14 cellular contexts compared by ENCODE assay signal in genomic region chr5:127571314-127571713, GRCh38. TPM values are rescaled to one million over a fixed set of nuclear protein-coding genes. Genes with fewer than 3 reads are reported as not detected.
A peak's percentile ranks its signal among the peaks of the same experiment; 100 is the strongest.
DNase-seq lines count a peak whose midpoint lies in the region; ATAC-seq and TF ChIP-seq lines count a peak whose summit lies in the region.
"Had no signal": no experiment of that assay in that cellular context is flagged by ENCODE, and none has a peak within 500 bp of the region (broad histone marks: within the 10 kb centered on the region; RNA-seq: fewer than 3 reads in every experiment).

No MANE protein-coding gene starts in this region.

- ATAC-seq in GM18870 (IDR thresholded peaks at IDR 0.05; ENCODE audit: unreplicated experiment) (peak; percentile 63), GM21526 (IDR thresholded peaks at IDR 0.05; ENCODE audit: low FRiP score, unreplicated experiment) (peak; percentile 59), HG03064 (IDR thresholded peaks at IDR 0.05; ENCODE audit: low read depth, unreplicated experiment) (peak; percentile 45), left colon (no peak), Right ventricle myocardium inferior (no peak)
- ATAC-seq: activated T-cell treated with anti-CD3 and anti-CD28 coated beads, Interleukin-2, amount 50 U/mL, for 4 hours had no signal

- intact Hi-C loops in left colon (cut with DNase I, micrococcal nuclease) (no loop called here), Right ventricle myocardium inferior (cut with DNase I) (no loop called here)

- H3K4me1 Mint-ChIP-seq in endothelial cell (ENCODE audit: unreplicated experiment): peaks cover 6% of the 10 kb centered on the region

- H3K4me3 Mint-ChIP-seq in endothelial cell (ENCODE audit: unreplicated experiment): no peak overlapping the region
- H3K4me3 Mint-ChIP-seq: activated T-cell treated with anti-CD3 and anti-CD28 coated beads, Interleukin-2, amount 50 U/mL, for 4 hours; CD4-positive, alpha-beta T cell; natural killer cell treated with Interleukin-12 subunit alpha and Interleukin-12 subunit beta and Interleukin-15 and Interleukin-18, amount 100 ng/mL, for 72 hours had no signal

- no peak for TF ChIP-seq CTCF in endothelial cell (IDR thresholded peaks at IDR 0.05; ENCODE audit: unreplicated experiment)

- peaks cover 7% of the 10 kb centered on the region for H3K36me3 Mint-ChIP-seq in endothelial cell (ENCODE audit: low read depth, unreplicated experiment)

- peak; percentile 11 for DNase-seq in SK-MEL-5 (ENCODE audit: low read depth, low spot score)
- no peak for DNase-seq in left colon
- no peak for DNase-seq in Right ventricle myocardium inferior (ENCODE audit: missing footprints)
- no peak for DNase-seq in midbrain (lab: John Stamatoyannopoulos, UW)
- no peak for DNase-seq in endothelial cell (ENCODE audit: low spot score)
- DNase-seq: activated T-cell treated with anti-CD3 and anti-CD28 coated beads, Interleukin-2, amount 50 U/mL, for 4 hours; CD4-positive, alpha-beta T cell; esophagus squamous epithelium; NCI-H187; PC-9 had no signal

- in situ Hi-C loops in SK-MEL-5 (cut with HindIII; ENCODE audit: low pct_unique_long_range_greater_than_20kb, low sequenced_read_pairs): no loop called here

- H3K27me3 Mint-ChIP-seq in endothelial cell (ENCODE audit: unreplicated experiment): peaks cover 2% of the 10 kb centered on the region

- no peaks in the 10 kb centered on the region for H3K9me3 Mint-ChIP-seq in endothelial cell (ENCODE audit: unreplicated experiment)

- H3K27ac Mint-ChIP-seq in endothelial cell (ENCODE audit: unreplicated experiment): no peak overlapping the region
- H3K27ac Mint-ChIP-seq: CD4-positive, alpha-beta T cell; natural killer cell treated with Interleukin-12 subunit alpha and Interleukin-12 subunit beta and Interleukin-15 and Interleukin-18, amount 100 ng/mL, for 72 hours had no signal

RNA-seq across cellular contexts. Expression of gene PRRC1, which starts 53.9 kb away (rescaled TPM):
- total RNA-seq in SK-MEL-5 (2014; rRNA removed; shearing (Covaris generic)): 36.5 and 41.4 TPM in 2 replicates
- polyA plus RNA-seq in SK-MEL-5 (2015; cell fraction: cytosol; rRNA removed): 33.2 and 35.0 TPM in 2 replicates
- 47.1 and 48.0 TPM in 2 replicates for polyA plus RNA-seq in SK-MEL-5 (2015; cell fraction: nucleus; rRNA removed)
- total RNA-seq in left colon (10 to 100 TPM; 65.4 to 77.7 TPM), Right ventricle myocardium inferior (20.3 TPM), endothelial cell (ENCODE audit: unreplicated experiment) (61.1 TPM)

Comparison
In these comparisons a context has a peak if more than half of its experiments do, and no peak if none do; other contexts are left out.
1. ATAC-seq: peak in GM18870 (single experiment), GM21526 (single experiment) and HG03064 (single experiment); none in left colon (single experiment) and Right ventricle myocardium inferior (single experiment).